Comparison of ENCODE assay signal across 33 cellular contexts in the genomic region with DNA sequence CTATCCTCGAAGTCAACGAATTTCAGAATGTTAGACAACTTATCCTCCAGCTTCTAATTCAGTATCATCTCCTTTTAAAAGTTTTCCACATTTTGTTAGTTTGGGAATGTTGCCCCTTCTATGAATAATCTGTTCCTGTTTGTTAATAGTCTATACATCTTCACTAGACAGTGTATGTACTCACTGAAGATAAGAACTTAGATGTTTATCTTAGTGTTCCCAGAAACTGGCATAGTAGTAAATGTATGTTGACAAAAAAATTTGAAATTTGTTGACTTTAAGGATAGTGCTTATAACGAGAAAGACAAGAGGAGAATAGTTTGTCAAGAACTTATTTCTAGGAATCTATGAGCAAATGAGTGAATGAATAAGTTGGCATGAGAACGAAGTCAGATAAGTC.
DNase-seq lines count a peak whose midpoint lies in the region; ATAC-seq, FAIRE-seq and TF ChIP-seq lines count a peak whose summit lies in the region.
"Had no signal": no experiment of that assay in that cellular context is flagged by ENCODE, and none has a peak within 500 bp of the region (broad histone marks: within the 10 kb centered on the region; RNA-seq: fewer than 3 reads in every experiment).

No MANE protein-coding gene starts in this region.

- no peak overlapping the region for H4K8ac ChIP-seq in mesenchymal stem cell (ENCODE audit: low read length)

- H3K4ac ChIP-seq in mesenchymal stem cell (ENCODE audit: low read depth in 1 of 2, low read length in 2 of 2) = no peak overlapping the region

- ATAC-seq in HepG2 (no peak), right lobe of liver (no peak)
- ATAC-seq: CD8-positive, alpha-beta T cell had no signal

- no peak overlapping the region for H2BK12ac ChIP-seq in mesenchymal stem cell (ENCODE audit: low read length in 2 of 2)

- dilution Hi-C loops in keratinocyte (cut with MboI; ENCODE audit: extremely low pct_ligation_motif_present, low sequenced_read_pairs) = no loop called here

- H3K9ac ChIP-seq in HepG2 (ENCODE audit: insufficient read depth, low read depth, low read length) (no peak overlapping the region), keratinocyte (ENCODE audit: control insufficient read depth, extremely low read depth, insufficient read depth, low read length) (no peak overlapping the region), mesenchymal stem cell (ENCODE audit: low read length) (no peak overlapping the region)
- H3K9ac ChIP-seq: BLaER1; BLaER1 treated with 17β-estradiol and CSF1 and Interleukin-3, amounts not matched to agents 10 nM and 100 nM had no signal

- H3K4me1 ChIP-seq in HepG2 (ENCODE audit: insufficient read depth, low read length) (no peaks in the 10 kb centered on the region), right lobe of liver (no peaks in the 10 kb centered on the region), keratinocyte (ENCODE audit: control insufficient read depth, extremely low read depth, insufficient read depth, low read length) (no peaks in the 10 kb centered on the region), mesenchymal stem cell (ENCODE audit: control insufficient read depth, insufficient read depth, low read depth, low read length) (no peaks in the 10 kb centered on the region)
- H3K4me1 ChIP-seq: A549; BE2C; BLaER1; BLaER1 treated with 17β-estradiol and CSF1 and Interleukin-3, amounts not matched to agents 10 nM and 100 nM; Caco-2 had no signal

- BruUV-seq in HepG2 (replicated peaks; lab: Mats Ljungman, UMichigan) = no TSS peak

- no peak overlapping the region for H3K18ac ChIP-seq in mesenchymal stem cell (ENCODE audit: low read depth in 1 of 2, low read length in 2 of 2)

- no peak overlapping the region for H3K14ac ChIP-seq in mesenchymal stem cell (ENCODE audit: low read length in 2 of 2)

- POLR2A ChIA-PET in HepG2 (lab: Yijun Ruan, JAX) = no interaction called here

- no peak overlapping the region for H3K23ac ChIP-seq in mesenchymal stem cell (ENCODE audit: low read length in 2 of 2)

- no peaks in the 10 kb centered on the region for H3K79me1 ChIP-seq in mesenchymal stem cell (replicated peaks; ENCODE audit: low read length, poor library complexity, severe bottlenecking)

- in situ Hi-C loops in HepG2 (cut with HindIII; ENCODE audit: extremely low pct_ligation_motif_present, low pct_unique_long_range_greater_than_20kb) = no loop called here

- H3K79me2 ChIP-seq in HepG2 (ENCODE audit: insufficient read depth, low read length) (no peaks in the 10 kb centered on the region), keratinocyte (ENCODE audit: control insufficient read depth, insufficient read depth, low read length) (no peaks in the 10 kb centered on the region)

- no peak overlapping the region for H2AK5ac ChIP-seq in mesenchymal stem cell (ENCODE audit: low read length, severe bottlenecking)

- TF ChIP-seq EP300 in HepG2 (IDR thresholded peaks at IDR 0.05; ENCODE audit: low read depth in 2 of 2, low read length in 2 of 2) = no peak
- TF ChIP-seq EP300 in HepG2 (CRISPR knock-in tag; IDR thresholded peaks at IDR 0.05; ENCODE audit: borderline replicate concordance) = no peak

- H3K27ac ChIP-seq in HepG2 (ENCODE audit: extremely low read length, insufficient read depth, low read length) = no peak overlapping the region
- H3K27ac ChIP-seq in right lobe of liver = no peak overlapping the region
- no peak overlapping the region for H3K27ac ChIP-seq in keratinocyte (ENCODE audit: control insufficient read depth, insufficient read depth, low read length)
- H3K27ac ChIP-seq in mesenchymal stem cell (ENCODE audit: low read length, poor library complexity, severe bottlenecking) = no peak overlapping the region
- H3K27ac ChIP-seq: 22Rv1; A549; BLaER1; BLaER1 treated with 17β-estradiol and CSF1 and Interleukin-3, amounts not matched to agents 10 nM and 100 nM had no signal

- H3K36me3 ChIP-seq in HepG2 (replicated peaks in 1 of 2; ENCODE audit: control insufficient read depth in 1 of 2, insufficient read depth in 2 of 2, low read length in 2 of 2) = no peaks in the 10 kb centered on the region
- H3K36me3 ChIP-seq in right lobe of liver = no peaks in the 10 kb centered on the region
- H3K36me3 ChIP-seq in keratinocyte (ENCODE audit: control insufficient read depth in 2 of 2, extremely low read depth in 1 of 2, insufficient read depth in 2 of 2, low read length in 2 of 2) = no peaks in the 10 kb centered on the region
- no peaks in the 10 kb centered on the region for H3K36me3 ChIP-seq in mesenchymal stem cell (ENCODE audit: control insufficient read depth in 1 of 2, insufficient read depth in 2 of 2, low read depth in 1 of 2, low read length in 2 of 2)
- H3K36me3 ChIP-seq: BE2C; BLaER1; BLaER1 treated with 17β-estradiol and CSF1 and Interleukin-3, amounts not matched to agents 10 nM and 100 nM had no signal

- H3K9me3 ChIP-seq in HepG2 (ENCODE audit: low read length) (no peaks in the 10 kb centered on the region), right lobe of liver (no peaks in the 10 kb centered on the region), keratinocyte (ENCODE audit: control insufficient read depth, low read depth, low read length) (no peaks in the 10 kb centered on the region), mesenchymal stem cell (ENCODE audit: control insufficient read depth, low read length) (no peaks in the 10 kb centered on the region)
- H3K9me3 ChIP-seq: A549; BE2C; BLaER1; BLaER1 treated with 17β-estradiol and CSF1 and Interleukin-3, amounts not matched to agents 10 nM and 100 nM; Caco-2 had no signal

- 3% methylated on average over 4 of the region's 4 CpGs for WGBS in HepG2 (ENCODE audit: low lambda C conversion rate)
- WGBS in right lobe of liver (ENCODE audit: insufficient coverage, low coverage, low lambda C conversion rate, missing lambda C conversion rate) = 70% methylated on average over 4 of the region's 4 CpGs
- 68% methylated on average over 4 of the region's 4 CpGs for WGBS in mesenchymal stem cell

- no peak for DNase-seq in HepG2 (ENCODE audit: low spot score)
- DNase-seq in right lobe of liver = no peak
- peak; percentile 80 for DNase-seq in LNCaP clone FGC (ENCODE audit: low read depth)
- DNase-seq in keratinocyte (ENCODE audit: low read depth, low spot score) = no peak
- peak; percentile 21 for DNase-seq in mesenchymal stem cell
- no peak for DNase-seq in DMS79 (lab: John Stamatoyannopoulos, UW)
- DNase-seq in DMS53 treated with DMSO at 0.1 percent for 48 hours (lab: John Stamatoyannopoulos, UW; ENCODE audit: unreplicated experiment) = no peak
- DNase-seq in activated CD8-positive, alpha-beta memory T cell treated with anti-CD3 and anti-CD28 coated beads for 24 hours = no peak
- DNase-seq: 8988T; ACHN; AML-193; BE2C; C1 segment of cervical spinal cord; Caco-2; Calu3; CD4-positive, alpha-beta memory T cell; CD4-positive, alpha-beta T cell; CD4-positive, CD25-positive, alpha-beta regulatory T cell; CD8-positive, alpha-beta memory T cell; CD8-positive, alpha-beta T cell; COR-L47; DMS 273 treated with DMSO at 0.1 percent for 48 hours; DMS153; DMS53; DMS79 treated with DMSO at 0.1 percent for 48 hours; DND-41; EL had no signal

- TF ChIP-seq RAD21 in HepG2 (CRISPR knock-in tag; IDR thresholded peaks at IDR 0.05) = no peak

- CTCF ChIA-PET in HepG2 (lab: Yijun Ruan, JAX; ENCODE audit: low intra/inter-chr PET ratio, low total read pairs) = no interaction called here

- H3K4me3 ChIP-seq in HepG2 (replicated peaks in 1 of 3; ENCODE audit: insufficient read depth in 1 of 3, low read depth in 2 of 3, low read length in 3 of 3) = no peak overlapping the region
- H3K4me3 ChIP-seq in right lobe of liver = no peak overlapping the region
- no peak overlapping the region for H3K4me3 ChIP-seq in LNCaP clone FGC (ENCODE audit: low read depth, low read length)
- H3K4me3 ChIP-seq in keratinocyte (ENCODE audit: control insufficient read depth in 2 of 3, extremely low read depth in 1 of 3, insufficient read depth in 2 of 3, low read depth in 1 of 3, low read length in 3 of 3) = no peak overlapping the region
- H3K4me3 ChIP-seq in mesenchymal stem cell (ENCODE audit: insufficient read depth in 1 of 2, low read depth in 1 of 2, low read length in 2 of 2) = no peak overlapping the region
- H3K4me3 ChIP-seq: A549; BLaER1; BLaER1 treated with 17β-estradiol and CSF1 and Interleukin-3, amounts not matched to agents 10 nM and 100 nM had no signal

- H2BK15ac ChIP-seq in mesenchymal stem cell (ENCODE audit: low read depth, poor library complexity, severe bottlenecking) = no peak overlapping the region

- H3K27me3 ChIP-seq in HepG2 (ENCODE audit: control insufficient read depth in 1 of 2, insufficient read depth in 2 of 2, low read length in 2 of 2) (no peaks in the 10 kb centered on the region; a peak in 1 of 5 replicates), right lobe of liver (no peaks in the 10 kb centered on the region), keratinocyte (ENCODE audit: control insufficient read depth, extremely low read depth, insufficient read depth, low read length) (no peaks in the 10 kb centered on the region), mesenchymal stem cell (ENCODE audit: control insufficient read depth in 1 of 2, insufficient read depth in 1 of 2, low read length in 2 of 2) (no peaks in the 10 kb centered on the region)
- H3K27me3 ChIP-seq: BE2C; BLaER1; BLaER1 treated with 17β-estradiol and CSF1 and Interleukin-3, amounts not matched to agents 10 nM and 100 nM had no signal

- no peaks in the 10 kb centered on the region for H4K20me1 ChIP-seq in HepG2 (ENCODE audit: insufficient read depth, low read length)
- H4K20me1 ChIP-seq in keratinocyte (ENCODE audit: control insufficient read depth, extremely low read depth, insufficient read depth, low read length) = no peaks in the 10 kb centered on the region
- H4K20me1 ChIP-seq: BLaER1; BLaER1 treated with 17β-estradiol and CSF1 and Interleukin-3, amounts not matched to agents 10 nM and 100 nM had no signal

- H3K9me1 ChIP-seq in keratinocyte (ENCODE audit: control insufficient read depth, extremely low read depth, insufficient read depth, low read length) = no peaks in the 10 kb centered on the region

- no peak for TF ChIP-seq POLR2A in HepG2 (IDR thresholded peaks at IDR 0.05; ENCODE audit: insufficient read depth in 1 of 2, low read depth in 2 of 2, low read length in 2 of 2)
- no peak for TF ChIP-seq POLR2A in right lobe of liver (IDR thresholded peaks at IDR 0.05)

- no peak for FAIRE-seq in HepG2 (lab: Jason Lieb, UNC)
- peak; percentile 5 for FAIRE-seq in keratinocyte (lab: Jason Lieb, UNC)
- FAIRE-seq: A204.1, A549, D721Med had no signal

- H2AFZ ChIP-seq in HepG2 (ENCODE audit: low read length) (no peak overlapping the region), keratinocyte (ENCODE audit: control insufficient read depth, low read length) (no peak overlapping the region), mesenchymal stem cell (ENCODE audit: low read depth, low read length) (no peak overlapping the region)

- intact Hi-C loops in HepG2 (cut with micrococcal nuclease; ENCODE audit: unreplicated experiment) (no loop called here), right lobe of liver (cut with DNase I) (no loop called here)

- TF ChIP-seq CTCF in HepG2 (CRISPR knock-in tag; IDR thresholded peaks at IDR 0.05) (no peak), right lobe of liver (IDR thresholded peaks at IDR 0.05) (no peak), LNCaP clone FGC (IDR thresholded peaks at IDR 0.05; ENCODE audit: control insufficient read depth, extremely low read depth, insufficient read depth) (no peak), keratinocyte (optimal IDR thresholded peaks at IDR 0.05 in 1 of 3, IDR thresholded peaks at IDR 0.05 in 1 of 3, conservative IDR thresholded peaks at IDR 0.05 in 1 of 3; ENCODE audit: extremely low read depth in 1 of 3, insufficient read depth in 2 of 3, low read length in 3 of 3) (no peak)

- H3K4me2 ChIP-seq in HepG2 (ENCODE audit: low read depth, low read length) (no peak overlapping the region), keratinocyte (ENCODE audit: control insufficient read depth, extremely low read depth, insufficient read depth, low read depth, low read length) (no peak overlapping the region), mesenchymal stem cell (ENCODE audit: low read length, poor library complexity, severe bottlenecking) (no peak overlapping the region)
- H3K4me2 ChIP-seq: A549; BLaER1; BLaER1 treated with 17β-estradiol and CSF1 and Interleukin-3, amounts not matched to agents 10 nM and 100 nM had no signal

- H4K91ac ChIP-seq in mesenchymal stem cell (ENCODE audit: low read length) = no peak overlapping the region

- H2BK5ac ChIP-seq in mesenchymal stem cell (ENCODE audit: low read depth, low read length, poor library complexity, severe bottlenecking) = no peak overlapping the region

- no peak overlapping the region for H2BK120ac ChIP-seq in mesenchymal stem cell (ENCODE audit: low read depth, low read length)

Comparison
In these comparisons a context has a peak if more than half of its experiments do, and no peak if none do; other contexts are left out.
1. DNase-seq: peak in LNCaP clone FGC (single experiment) and mesenchymal stem cell (single experiment); none in HepG2 (single experiment), right lobe of liver (0 of 3), keratinocyte (single experiment), DMS79 (single experiment), DMS53 treated with DMSO at 0.1 percent for 48 hours (single experiment) and activated CD8-positive, alpha-beta memory T cell treated with anti-CD3 and anti-CD28 coated beads for 24 hours (single experiment).